ENCODE assay signal across 12 cellular contexts in the genomic region with DNA sequence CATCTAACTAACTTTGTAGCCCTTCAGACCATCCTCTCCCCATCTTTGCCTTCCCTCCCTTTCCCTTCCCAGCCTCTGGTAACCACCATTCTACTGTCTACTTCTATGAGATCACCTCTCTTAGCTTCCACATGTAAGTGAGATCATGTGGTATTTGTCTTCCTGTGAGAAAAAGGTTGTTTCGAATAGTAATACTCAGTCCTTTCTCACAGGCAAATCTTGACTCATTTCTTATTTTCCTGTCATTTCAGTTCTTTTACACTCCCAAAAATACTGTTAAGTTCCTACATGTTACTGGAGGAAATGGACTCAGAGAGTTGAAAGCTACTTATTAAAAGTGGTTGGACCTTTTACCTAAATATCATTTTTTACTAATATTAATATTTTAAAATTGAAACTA.
DNase-seq lines count a peak whose midpoint lies in the region; ATAC-seq and TF ChIP-seq lines count a peak whose summit lies in the region.
"Had no signal": no experiment of that assay in that cellular context is flagged by ENCODE, and none has a peak within 500 bp of the region (broad histone marks: within the 10 kb centered on the region; RNA-seq: fewer than 3 reads in every experiment).

No MANE protein-coding gene starts in this region.

- peaks cover 17% of the 10 kb centered on the region for H3K4me1 Mint-ChIP-seq in T-helper 1 cell treated with Interleukin-12 subunit alpha and Interleukin-12 subunit beta and Interleukin-4 antibody, amounts not matched to agents 30 μg/mL and 1 μg/mL, for 36 hours (ENCODE audit: low read depth)

- no peak overlapping the region for H3K9ac ChIP-seq in mesenchymal stem cell (ENCODE audit: low read length)

- WGBS in stomach, 5 donors = 80 to 89% (median 87%) methylated on average over 1 of the region's 1 CpG
- WGBS in mesenchymal stem cell = no CpG with 5 or more reads among the region's 1 CpG

- H3K4me3 ChIP-seq in stomach (no peak overlapping the region), mesenchymal stem cell (ENCODE audit: insufficient read depth in 1 of 2, low read depth in 1 of 2, low read length in 2 of 2) (no peak overlapping the region)

- no peak overlapping the region for H2BK15ac ChIP-seq in mesenchymal stem cell (ENCODE audit: low read depth, poor library complexity, severe bottlenecking)

- H2BK120ac ChIP-seq in mesenchymal stem cell (ENCODE audit: low read depth, low read length) = no peak overlapping the region

- TF ChIP-seq EP300 in stomach (IDR thresholded peaks at IDR 0.05) = no peak

- no peak overlapping the region for H3K4ac ChIP-seq in mesenchymal stem cell (ENCODE audit: low read depth in 1 of 2, low read length in 2 of 2)

- H4K91ac ChIP-seq in mesenchymal stem cell (ENCODE audit: low read length) = no peak overlapping the region

- peak overlapping the region; percentile 43 for H3K27ac Mint-ChIP-seq in T-helper 1 cell treated with Interleukin-12 subunit alpha and Interleukin-12 subunit beta and Interleukin-4 antibody, amounts not matched to agents 30 μg/mL and 1 μg/mL, for 36 hours

- no peak for TF ChIP-seq POLR2A in stomach (IDR thresholded peaks at IDR 0.05)

- peak; percentile 86 for ATAC-seq in GM18498 (IDR thresholded peaks at IDR 0.05; ENCODE audit: unreplicated experiment)
- ATAC-seq in GM19455 (IDR thresholded peaks at IDR 0.05; ENCODE audit: unreplicated experiment) = peak; percentile 81
- ATAC-seq in HG02943 (IDR thresholded peaks at IDR 0.05; ENCODE audit: low read depth, unreplicated experiment) = peak; percentile 46

- no peak overlapping the region for H3K18ac ChIP-seq in mesenchymal stem cell (ENCODE audit: low read depth in 1 of 2, low read length in 2 of 2)

- no peak for TF ChIP-seq CTCF in stomach (IDR thresholded peaks at IDR 0.05)

- H3K4me1 ChIP-seq in stomach (no peaks in the 10 kb centered on the region), mesenchymal stem cell (ENCODE audit: control insufficient read depth, insufficient read depth, low read depth, low read length) (no peaks in the 10 kb centered on the region)

- H3K27me3 ChIP-seq in stomach (no peaks in the 10 kb centered on the region), mesenchymal stem cell (ENCODE audit: control insufficient read depth in 1 of 2, insufficient read depth in 1 of 2, low read length in 2 of 2) (no peaks in the 10 kb centered on the region)

- no peaks in the 10 kb centered on the region for H3K9me3 Mint-ChIP-seq in T-helper 1 cell treated with Interleukin-12 subunit alpha and Interleukin-12 subunit beta and Interleukin-4 antibody, amounts not matched to agents 30 μg/mL and 1 μg/mL, for 36 hours

- H3K36me3 ChIP-seq in stomach (peaks cover 0 to 6% (median 0%) of the 10 kb centered on the region in 4 donors), mesenchymal stem cell (ENCODE audit: control insufficient read depth in 1 of 2, insufficient read depth in 2 of 2, low read depth in 1 of 2, low read length in 2 of 2) (no peaks in the 10 kb centered on the region)

- no peak overlapping the region for H2BK5ac ChIP-seq in mesenchymal stem cell (ENCODE audit: low read depth, low read length, poor library complexity, severe bottlenecking)

- H3K14ac ChIP-seq in mesenchymal stem cell (ENCODE audit: low read length in 2 of 2) = no peak overlapping the region

- DNase-seq in stomach (no peak), NCI-H1092 treated with DMSO at 0.1 percent for 48 hours (lab: John Stamatoyannopoulos, UW) (no peak), mesenchymal stem cell (no peak), medulla oblongata (ENCODE audit: extremely low spot score) (no peak)
- DNase-seq: cortex of kidney, KG1, NCI-H510A treated with DMSO at 0.1 percent for 48 hours had no signal

- no peak overlapping the region for H4K8ac ChIP-seq in mesenchymal stem cell (ENCODE audit: low read length)

- no peaks in the 10 kb centered on the region for H3K79me1 ChIP-seq in mesenchymal stem cell (replicated peaks; ENCODE audit: low read length, poor library complexity, severe bottlenecking)

- H2AFZ ChIP-seq in mesenchymal stem cell (ENCODE audit: low read depth, low read length) = no peak overlapping the region

- H3K23ac ChIP-seq in mesenchymal stem cell (ENCODE audit: low read length in 2 of 2) = no peak overlapping the region

- no peak overlapping the region for H2AK5ac ChIP-seq in mesenchymal stem cell (ENCODE audit: low read length, severe bottlenecking)

- H3K27ac ChIP-seq in stomach (no peak overlapping the region), mesenchymal stem cell (ENCODE audit: low read length, poor library complexity, severe bottlenecking) (no peak overlapping the region)
- H3K27ac ChIP-seq: C4-2B had no signal

- peaks cover 5% of the 10 kb centered on the region for H3K36me3 Mint-ChIP-seq in T-helper 1 cell treated with Interleukin-12 subunit alpha and Interleukin-12 subunit beta and Interleukin-4 antibody, amounts not matched to agents 30 μg/mL and 1 μg/mL, for 36 hours (ENCODE audit: low read depth)

- intact Hi-C loops in stomach (cut with DNase I; ENCODE audit: low total_unique reads) = no loop called here

- no peaks in the 10 kb centered on the region for H3K27me3 Mint-ChIP-seq in T-helper 1 cell treated with Interleukin-12 subunit alpha and Interleukin-12 subunit beta and Interleukin-4 antibody, amounts not matched to agents 30 μg/mL and 1 μg/mL, for 36 hours (ENCODE audit: low read depth)

- H3K9me3 ChIP-seq in stomach (no peaks in the 10 kb centered on the region), mesenchymal stem cell (ENCODE audit: control insufficient read depth, low read length) (no peaks in the 10 kb centered on the region)

- H3K4me3 Mint-ChIP-seq in T-helper 1 cell treated with Interleukin-12 subunit alpha and Interleukin-12 subunit beta and Interleukin-4 antibody, amounts not matched to agents 30 μg/mL and 1 μg/mL, for 36 hours = no peak overlapping the region

- no peak overlapping the region for H3K4me2 ChIP-seq in mesenchymal stem cell (ENCODE audit: low read length, poor library complexity, severe bottlenecking)

- no peak overlapping the region for H2BK12ac ChIP-seq in mesenchymal stem cell (ENCODE audit: low read length in 2 of 2)
